8 cellular contexts compared by ENCODE assay signal in genomic region chr5:77356740-77357139, GRCh38.
DNase-seq lines count a peak whose midpoint lies in the region; ATAC-seq, FAIRE-seq and TF ChIP-seq lines count a peak whose summit lies in the region.

No MANE protein-coding gene starts in this region.

- H3K9me3 ChIP-seq in sigmoid colon (no peaks in the 10 kb centered on the region), right atrium auricular region (no peaks in the 10 kb centered on the region), tibial nerve (no peaks in the 10 kb centered on the region)

- TF ChIP-seq EP300 in sigmoid colon (IDR thresholded peaks at IDR 0.05) (no peak), tibial nerve (IDR thresholded peaks at IDR 0.05) (no peak)

- CTCF ChIA-PET in WTC11 (lab: Charles Lee), result interaction anchor here (0.9 kb wide), 1 partner anchor 136 kb away, joined by 3 read pairs; the partner anchor contains the start of gene WDR41

- no peaks in the 10 kb centered on the region for H3K4me1 Mint-ChIP-seq in WTC11

- TF ChIP-seq POLR2A in GM12891 (IDR thresholded peaks at IDR 0.05; ENCODE audit: low read depth, low read length) (no peak), sigmoid colon (IDR thresholded peaks at IDR 0.05) (no peak), tibial nerve (IDR thresholded peaks at IDR 0.05) (no peak)

- H3K27me3 ChIP-seq in sigmoid colon, result no peaks in the 10 kb centered on the region
- no peaks in the 10 kb centered on the region for H3K27me3 ChIP-seq in right atrium auricular region
- no peaks in the 10 kb centered on the region for H3K27me3 ChIP-seq in tibial nerve

- POLR2A ChIA-PET in WTC11 (lab: Charles Lee), result no interaction called here

- intact Hi-C loops in sigmoid colon (cut with DNase I), result no loop called here

- no peak overlapping the region for H3K27ac Mint-ChIP-seq in WTC11

- 65 to 72% methylated on average over 3 of the region's 3 CpGs for WGBS in sigmoid colon, 2 donors
- WGBS in tibial nerve, 2 donors, result 67% methylated on average over 3 of the region's 3 CpGs

- H3K36me3 Mint-ChIP-seq in WTC11, result no peaks in the 10 kb centered on the region

- peak; percentile 92 for FAIRE-seq in GM12891 (lab: Jason Lieb, UNC)

- no peaks in the 10 kb centered on the region for H3K27me3 Mint-ChIP-seq in WTC11 (ENCODE audit: low read depth)

- H3K4me3 ChIP-seq in sigmoid colon (no peak overlapping the region), right atrium auricular region (no peak overlapping the region), tibial nerve (no peak overlapping the region)

- no peak overlapping the region for H3K4me3 Mint-ChIP-seq in WTC11

- no peaks in the 10 kb centered on the region for H3K9me3 Mint-ChIP-seq in WTC11

- peaks cover 0 to 20% (median 9%) of the 10 kb centered on the region in 4 donors for H3K4me1 ChIP-seq in sigmoid colon
- H3K4me1 ChIP-seq in right atrium auricular region, result no peaks in the 10 kb centered on the region
- H3K4me1 ChIP-seq in tibial nerve, result no peaks in the 10 kb centered on the region

- DNase-seq in GM12891 (ENCODE audit: insufficient read length, low spot score) (peak; percentile 24), fibroblast of peridontal ligament (ENCODE audit: extremely low read depth) (peak; percentile 34), sigmoid colon (no peak), WTC11 (ENCODE audit: low spot score) (no peak), right atrium auricular region (ENCODE audit: low spot score) (no peak), tibial nerve (ENCODE audit: low spot score in 2 of 2) (no peak)

- H3K27ac ChIP-seq in sigmoid colon (no peak overlapping the region), right atrium auricular region (no peak overlapping the region), tibial nerve (no peak overlapping the region)

- ATAC-seq in GM21447 (IDR thresholded peaks at IDR 0.05; ENCODE audit: unreplicated experiment) (peak; percentile 91), HG03575 (IDR thresholded peaks at IDR 0.05; ENCODE audit: extremely low read depth, insufficient number of reproducible peaks, low FRiP score, unreplicated experiment) (peak; percentile 79), WTC11 (no peak)

- TF ChIP-seq CTCF in sigmoid colon (IDR thresholded peaks at IDR 0.05), result no peak
- TF ChIP-seq CTCF in WTC11 (IDR thresholded peaks at IDR 0.05), result no peak
- TF ChIP-seq CTCF in right atrium auricular region (IDR thresholded peaks at IDR 0.05), result no peak
- TF ChIP-seq CTCF in tibial nerve (IDR thresholded peaks at IDR 0.05), result no peak

- H3K36me3 ChIP-seq in sigmoid colon (no peaks in the 10 kb centered on the region), right atrium auricular region (no peaks in the 10 kb centered on the region), tibial nerve (no peaks in the 10 kb centered on the region)

TF ChIP-seq in GM12891, 5 proteins besides CTCF, POLR2A, EP300 and RAD21:
- TF ChIP-seq TAF1 (IDR thresholded peaks at IDR 0.05; ENCODE audit: low read depth, low read length), result no peak
- no peak for TF ChIP-seq POLR2AphosphoS5 (IDR thresholded peaks at IDR 0.05; ENCODE audit: low read depth, low read length)
- no peak for TF ChIP-seq PAX5 (IDR thresholded peaks at IDR 0.05; ENCODE audit: insufficient read depth, low read length, severe bottlenecking)
- peak; percentile 56; the same call in 1 of the 2 replicates for TF ChIP-seq SPI1 (IDR thresholded peaks at IDR 0.05; ENCODE audit: low read depth, low read length)
- peak; percentile 98 for TF ChIP-seq POU2F2 (IDR thresholded peaks at IDR 0.05; ENCODE audit: low read depth, low read length)

TF ChIP-seq in WTC11, 78 proteins besides CTCF, POLR2A, EP300 and RAD21 (continues in another document):
- TF ChIP-seq, protein P1, sequence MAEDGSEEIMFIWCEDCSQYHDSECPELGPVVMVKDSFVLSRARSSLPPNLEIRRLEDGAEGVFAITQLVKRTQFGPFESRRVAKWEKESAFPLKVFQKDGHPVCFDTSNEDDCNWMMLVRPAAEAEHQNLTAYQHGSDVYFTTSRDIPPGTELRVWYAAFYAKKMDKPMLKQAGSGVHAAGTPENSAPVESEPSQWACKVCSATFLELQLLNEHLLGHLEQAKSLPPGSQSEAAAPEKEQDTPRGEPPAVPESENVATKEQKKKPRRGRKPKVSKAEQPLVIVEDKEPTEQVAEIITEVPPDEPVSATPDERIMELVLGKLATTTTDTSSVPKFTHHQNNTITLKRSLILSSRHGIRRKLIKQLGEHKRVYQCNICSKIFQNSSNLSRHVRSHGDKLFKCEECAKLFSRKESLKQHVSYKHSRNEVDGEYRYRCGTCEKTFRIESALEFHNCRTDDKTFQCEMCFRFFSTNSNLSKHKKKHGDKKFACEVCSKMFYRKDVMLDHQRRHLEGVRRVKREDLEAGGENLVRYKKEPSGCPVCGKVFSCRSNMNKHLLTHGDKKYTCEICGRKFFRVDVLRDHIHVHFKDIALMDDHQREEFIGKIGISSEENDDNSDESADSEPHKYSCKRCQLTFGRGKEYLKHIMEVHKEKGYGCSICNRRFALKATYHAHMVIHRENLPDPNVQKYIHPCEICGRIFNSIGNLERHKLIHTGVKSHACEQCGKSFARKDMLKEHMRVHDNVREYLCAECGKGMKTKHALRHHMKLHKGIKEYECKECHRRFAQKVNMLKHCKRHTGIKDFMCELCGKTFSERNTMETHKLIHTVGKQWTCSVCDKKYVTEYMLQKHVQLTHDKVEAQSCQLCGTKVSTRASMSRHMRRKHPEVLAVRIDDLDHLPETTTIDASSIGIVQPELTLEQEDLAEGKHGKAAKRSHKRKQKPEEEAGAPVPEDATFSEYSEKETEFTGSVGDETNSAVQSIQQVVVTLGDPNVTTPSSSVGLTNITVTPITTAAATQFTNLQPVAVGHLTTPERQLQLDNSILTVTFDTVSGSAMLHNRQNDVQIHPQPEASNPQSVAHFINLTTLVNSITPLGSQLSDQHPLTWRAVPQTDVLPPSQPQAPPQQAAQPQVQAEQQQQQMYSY (CRISPR knock-in tag; IDR thresholded peaks at IDR 0.05), result no peak
- TF ChIP-seq, protein P2, sequence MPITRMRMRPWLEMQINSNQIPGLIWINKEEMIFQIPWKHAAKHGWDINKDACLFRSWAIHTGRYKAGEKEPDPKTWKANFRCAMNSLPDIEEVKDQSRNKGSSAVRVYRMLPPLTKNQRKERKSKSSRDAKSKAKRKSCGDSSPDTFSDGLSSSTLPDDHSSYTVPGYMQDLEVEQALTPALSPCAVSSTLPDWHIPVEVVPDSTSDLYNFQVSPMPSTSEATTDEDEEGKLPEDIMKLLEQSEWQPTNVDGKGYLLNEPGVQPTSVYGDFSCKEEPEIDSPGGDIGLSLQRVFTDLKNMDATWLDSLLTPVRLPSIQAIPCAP (CRISPR knock-in tag; IDR thresholded peaks at IDR 0.05), result no peak
- TF ChIP-seq ELF4 (CRISPR knock-in tag; IDR thresholded peaks at IDR 0.05; ENCODE audit: low read depth), result no peak
- no peak for TF ChIP-seq ATF1 (CRISPR knock-in tag; IDR thresholded peaks at IDR 0.05)
- TF ChIP-seq, protein P3, sequence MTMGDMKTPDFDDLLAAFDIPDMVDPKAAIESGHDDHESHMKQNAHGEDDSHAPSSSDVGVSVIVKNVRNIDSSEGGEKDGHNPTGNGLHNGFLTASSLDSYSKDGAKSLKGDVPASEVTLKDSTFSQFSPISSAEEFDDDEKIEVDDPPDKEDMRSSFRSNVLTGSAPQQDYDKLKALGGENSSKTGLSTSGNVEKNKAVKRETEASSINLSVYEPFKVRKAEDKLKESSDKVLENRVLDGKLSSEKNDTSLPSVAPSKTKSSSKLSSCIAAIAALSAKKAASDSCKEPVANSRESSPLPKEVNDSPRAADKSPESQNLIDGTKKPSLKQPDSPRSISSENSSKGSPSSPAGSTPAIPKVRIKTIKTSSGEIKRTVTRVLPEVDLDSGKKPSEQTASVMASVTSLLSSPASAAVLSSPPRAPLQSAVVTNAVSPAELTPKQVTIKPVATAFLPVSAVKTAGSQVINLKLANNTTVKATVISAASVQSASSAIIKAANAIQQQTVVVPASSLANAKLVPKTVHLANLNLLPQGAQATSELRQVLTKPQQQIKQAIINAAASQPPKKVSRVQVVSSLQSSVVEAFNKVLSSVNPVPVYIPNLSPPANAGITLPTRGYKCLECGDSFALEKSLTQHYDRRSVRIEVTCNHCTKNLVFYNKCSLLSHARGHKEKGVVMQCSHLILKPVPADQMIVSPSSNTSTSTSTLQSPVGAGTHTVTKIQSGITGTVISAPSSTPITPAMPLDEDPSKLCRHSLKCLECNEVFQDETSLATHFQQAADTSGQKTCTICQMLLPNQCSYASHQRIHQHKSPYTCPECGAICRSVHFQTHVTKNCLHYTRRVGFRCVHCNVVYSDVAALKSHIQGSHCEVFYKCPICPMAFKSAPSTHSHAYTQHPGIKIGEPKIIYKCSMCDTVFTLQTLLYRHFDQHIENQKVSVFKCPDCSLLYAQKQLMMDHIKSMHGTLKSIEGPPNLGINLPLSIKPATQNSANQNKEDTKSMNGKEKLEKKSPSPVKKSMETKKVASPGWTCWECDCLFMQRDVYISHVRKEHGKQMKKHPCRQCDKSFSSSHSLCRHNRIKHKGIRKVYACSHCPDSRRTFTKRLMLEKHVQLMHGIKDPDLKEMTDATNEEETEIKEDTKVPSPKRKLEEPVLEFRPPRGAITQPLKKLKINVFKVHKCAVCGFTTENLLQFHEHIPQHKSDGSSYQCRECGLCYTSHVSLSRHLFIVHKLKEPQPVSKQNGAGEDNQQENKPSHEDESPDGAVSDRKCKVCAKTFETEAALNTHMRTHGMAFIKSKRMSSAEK (CRISPR knock-in tag; IDR thresholded peaks at IDR 0.05; ENCODE audit: borderline replicate concordance), result no peak
- no peak for TF ChIP-seq RORB (CRISPR knock-in tag; IDR thresholded peaks at IDR 0.05)
- TF ChIP-seq MYBL2 (CRISPR knock-in tag; IDR thresholded peaks at IDR 0.05), result no peak
- TF ChIP-seq MXD4 (CRISPR knock-in tag; IDR thresholded peaks at IDR 0.05; ENCODE audit: borderline replicate concordance), result no peak
- TF ChIP-seq ZNF425 (CRISPR knock-in tag; conservative IDR thresholded peaks at IDR 0.05), result no peak

Comparison
In these comparisons a context has a peak if more than half of its experiments do, and no peak if none do; other contexts are left out.
1. DNase-seq: peak in GM12891 (single experiment) and fibroblast of peridontal ligament (single experiment); none in sigmoid colon (single experiment), WTC11 (single experiment), right atrium auricular region (single experiment) and tibial nerve (0 of 2).